8 cellular contexts compared by ENCODE assay signal in the genomic region with DNA sequence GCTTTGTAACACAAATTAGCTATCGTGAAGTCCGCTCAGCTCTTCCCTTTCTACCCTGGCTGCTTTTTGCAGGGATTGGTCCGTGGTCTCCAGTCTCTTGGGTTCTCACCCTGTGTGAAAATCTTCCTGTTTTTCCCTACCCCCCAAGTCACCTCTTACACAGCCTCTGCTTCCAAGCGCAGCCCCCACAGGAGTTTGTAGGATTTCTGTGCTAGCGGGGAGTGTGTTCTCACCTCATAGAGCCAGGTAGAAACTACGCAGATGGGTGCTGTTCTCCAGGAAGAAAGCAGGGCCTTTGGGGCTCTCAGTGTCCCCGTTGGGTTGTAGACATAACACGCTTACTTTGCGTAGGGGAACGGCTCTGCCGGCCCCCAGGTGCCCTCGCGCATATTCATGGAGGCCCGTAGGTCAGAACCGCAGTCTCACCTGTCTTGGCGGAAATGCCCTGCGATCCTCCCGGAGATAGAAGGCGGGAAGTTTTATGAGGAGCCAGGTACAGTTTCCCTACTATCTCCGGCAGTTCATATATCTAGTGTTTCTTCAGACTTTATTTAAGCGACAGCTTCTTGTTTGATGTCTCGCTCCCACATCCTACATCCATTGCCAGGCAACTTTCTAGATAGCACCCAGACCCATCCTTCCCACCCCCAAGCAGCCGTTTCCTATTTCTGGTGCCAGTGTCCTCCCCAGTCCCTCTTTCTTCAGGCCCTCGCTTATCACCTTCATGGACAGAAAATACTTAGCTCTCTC.
DNase-seq lines count a peak whose midpoint lies in the region; ATAC-seq and TF ChIP-seq lines count a peak whose summit lies in the region.
"Not testable (repeated sequence)": the region's sequence is repeated elsewhere in the genome, so short reads cannot be mapped to it uniquely, and the experiment has no call there.

No MANE protein-coding gene starts in this region.

- not testable (repeated sequence) for H3K9me3 Mint-ChIP-seq in memory B cell

- peak overlapping the region; percentile 100 for H3K27ac Mint-ChIP-seq in memory B cell

- TF ChIP-seq POLR2A in Raji (IDR thresholded peaks at IDR 0.05; ENCODE audit: insufficient read depth, low read depth, low read length) = peak; percentile 69

- H3K4me3 Mint-ChIP-seq in memory B cell = peak overlapping the region; percentile 80

- peak; percentile 27 to 37 for DNase-seq in AML-193 (lab: John Stamatoyannopoulos, UW)
- DNase-seq in MV-4-11 (lab: John Stamatoyannopoulos, UW) = peak; percentile 89
- DNase-seq in activated T-cell treated with anti-CD3 and anti-CD28 coated beads for 4 hours = peak; percentile 48
- peak; percentile 28 for DNase-seq in effector CD8-positive, alpha-beta T cell (lab: John Stamatoyannopoulos, UW)
- peak; percentile 75 to 83 for DNase-seq in memory B cell (ENCODE audit: low spot score in 2 of 2)
- peak; percentile 76 for DNase-seq in stimulated activated CD4-positive, alpha-beta T cell treated with anti-CD3 and anti-CD28 coated beads, Interleukin-4, amount 100 ng/mL, for 1 hour

- H3K27me3 Mint-ChIP-seq in memory B cell = not testable (repeated sequence)

- not testable (repeated sequence) for H3K36me3 Mint-ChIP-seq in memory B cell

- H3K4me1 Mint-ChIP-seq in memory B cell = peaks cover 19% of the 10 kb centered on the region

- ATAC-seq in GM21528 (IDR thresholded peaks at IDR 0.05; ENCODE audit: low FRiP score, unreplicated experiment) (peak; percentile 5), memory B cell (ENCODE audit: low read depth) (peak; percentile 11)

Comparison
In these comparisons a context has a peak if more than half of its experiments do, and no peak if none do; other contexts are left out.
1. Peak in every context shown above with its lines: DNase-seq and ATAC-seq.
2. DNase-seq: peak in every context shown above with its lines; median percentile 89 in MV-4-11; 79 in memory B cell; 76 in stimulated activated CD4-positive, alpha-beta T cell treated with anti-CD3 and anti-CD28 coated beads, Interleukin-4, amount 100 ng/mL, for 1 hour; 48 in activated T-cell treated with anti-CD3 and anti-CD28 coated beads for 4 hours; 32 in AML-193; 28 in effector CD8-positive, alpha-beta T cell.